23 cellular contexts compared by ENCODE assay signal in the genomic region with DNA sequence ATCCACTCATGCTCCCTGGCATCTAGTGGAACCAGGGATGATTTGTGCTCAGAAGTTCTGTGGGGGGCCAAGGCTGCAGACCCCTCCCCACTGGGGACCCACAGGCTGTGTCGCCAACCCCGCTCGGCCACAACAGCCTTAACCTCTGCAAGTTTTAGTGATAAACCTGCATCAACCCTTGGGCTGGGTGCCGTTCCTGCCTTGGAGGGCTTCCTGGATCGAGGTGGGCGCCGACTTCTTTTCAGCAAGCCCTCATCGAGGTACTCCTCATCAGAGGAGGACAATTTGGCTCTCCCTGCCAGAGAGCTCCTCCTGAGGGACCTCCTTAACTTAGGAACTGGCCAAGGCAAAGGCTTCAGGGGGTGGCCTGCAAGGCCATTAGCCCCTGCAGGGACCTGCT. TPM values are rescaled to one million over a fixed set of nuclear protein-coding genes. Genes with fewer than 3 reads are reported as not detected.
DNase-seq lines count a peak whose midpoint lies in the region; ATAC-seq, FAIRE-seq and TF ChIP-seq lines count a peak whose summit lies in the region.
"Had no signal": no experiment of that assay in that cellular context is flagged by ENCODE, and none has a peak within 500 bp of the region (broad histone marks: within the 10 kb centered on the region; RNA-seq: fewer than 3 reads in every experiment).

No MANE protein-coding gene starts in this region.

- H3K4me2 ChIP-seq in H1 (ENCODE audit: insufficient read depth in 1 of 2, low read depth in 2 of 2, low read length in 2 of 2) = peak overlapping the region in 1 of 2 experiments; percentile 65; a peak in 1 of 4 replicates
- H3K4me2 ChIP-seq in neural progenitor cell = no peak overlapping the region

- H2BK20ac ChIP-seq in H1 (ENCODE audit: low read length) = no peak overlapping the region

- H4K5ac ChIP-seq in H1 (ENCODE audit: insufficient read length, low read depth, low read length) = no peak overlapping the region

- no peak overlapping the region for H2AK5ac ChIP-seq in H1 (ENCODE audit: low read depth, low read length)

- WGBS in H1 (ENCODE audit: extremely low coverage in 1 of 2, insufficient coverage in 1 of 2, insufficient read length in 1 of 2, insufficient replicate concordance in 2 of 2, low coverage in 1 of 2, low lambda C conversion rate in 2 of 2, missing lambda C conversion rate in 1 of 2), 2 experiments = 83% methylated on average over 4 of the region's 8 CpGs; no CpG with 5 or more reads in 1 of the 2 experiments
- 93% methylated on average over 8 of the region's 8 CpGs for WGBS in liver

- no peak overlapping the region for H4K91ac ChIP-seq in H1 (replicated peaks; ENCODE audit: insufficient read length, low read length)

- no peak overlapping the region for H3K23ac ChIP-seq in H1 (ENCODE audit: insufficient read length)

- H3K4ac ChIP-seq in H1 (replicated peaks; ENCODE audit: insufficient read length, low read depth, low read length) = no peak overlapping the region

- H3K36me3 Mint-ChIP-seq in neural progenitor cell = no peaks in the 10 kb centered on the region
- H3K36me3 Mint-ChIP-seq: CD8-positive, alpha-beta memory T cell had no signal

- TF ChIP-seq CTCF in LNCaP clone FGC (IDR thresholded peaks at IDR 0.05; ENCODE audit: control insufficient read depth, extremely low read depth, insufficient read depth) = no peak
- TF ChIP-seq CTCF in H1 (IDR thresholded peaks at IDR 0.05; ENCODE audit: control extremely low read depth in 1 of 3, insufficient read depth in 1 of 3, low read depth in 1 of 3, low read length in 3 of 3) = no peak
- TF ChIP-seq CTCF in liver (IDR thresholded peaks at IDR 0.05; ENCODE audit: low read depth, low read length, missing input control) = no peak
- TF ChIP-seq CTCF in neural progenitor cell (IDR thresholded peaks at IDR 0.05) = no peak
- no peak for TF ChIP-seq CTCF in breast epithelium (IDR thresholded peaks at IDR 0.05)
- no peak for TF ChIP-seq CTCF in GM10248 (IDR thresholded peaks at IDR 0.05; ENCODE audit: control extremely low read depth, extremely low read depth, low read depth, missing control alignments)

- no peaks in the 10 kb centered on the region; a peak in 1 of 4 replicates for H3K9me3 ChIP-seq in H1 (ENCODE audit: insufficient read depth in 2 of 2, low read depth in 1 of 2, low read length in 1 of 2)
- no peaks in the 10 kb centered on the region for H3K9me3 ChIP-seq in liver (ENCODE audit: control insufficient read depth in 4 of 4, low read length in 3 of 4)
- no peaks in the 10 kb centered on the region for H3K9me3 ChIP-seq in neural progenitor cell (ENCODE audit: low read depth)
- no peaks in the 10 kb centered on the region for H3K9me3 ChIP-seq in breast epithelium

- H4K20me1 ChIP-seq in H1 (replicated peaks in 1 of 2; ENCODE audit: control insufficient read depth in 1 of 2, insufficient read depth in 2 of 2, low read length in 2 of 2) (no peaks in the 10 kb centered on the region), neural progenitor cell (ENCODE audit: low read depth) (no peaks in the 10 kb centered on the region)

- no peak overlapping the region for H3K9ac ChIP-seq in H1 (replicated peaks in 1 of 4; ENCODE audit: extremely low read depth in 1 of 4, low read depth in 3 of 4, low read length in 3 of 4)
- H3K9ac ChIP-seq in liver (ENCODE audit: low read depth in 1 of 2, low read length in 2 of 2) = no peak overlapping the region
- no peak overlapping the region for H3K9ac ChIP-seq in neural progenitor cell

- FAIRE-seq in H1 (lab: Jason Lieb, UNC) = no peak

- no peak overlapping the region for H3K14ac ChIP-seq in H1 (ENCODE audit: insufficient read length)

- H4K8ac ChIP-seq in H1 (ENCODE audit: extremely low read depth, insufficient read depth, low read length) = no peak overlapping the region

- H3F3A ChIP-seq in neural progenitor cell (ENCODE audit: low read depth) = peaks cover 20% of the 10 kb centered on the region

- H3K27ac ChIP-seq in H1 (ENCODE audit: low read depth, low read length) (no peak overlapping the region), liver (ENCODE audit: low read depth in 1 of 2, low read length in 2 of 2) (no peak overlapping the region), neural progenitor cell (no peak overlapping the region), breast epithelium (no peak overlapping the region)
- H3K27ac ChIP-seq: HL-60 had no signal

- H3K56ac ChIP-seq in H1 (replicated peaks; ENCODE audit: insufficient read length, low read depth, low read length) = no peak overlapping the region

- H2BK5ac ChIP-seq in H1 (ENCODE audit: low read depth, low read length) = no peak overlapping the region

- POLR2A ChIA-PET in H1 (lab: Charles Lee; ENCODE audit: partially characterized antibody) = no interaction called here
- POLR2A ChIA-PET in GM10248 (lab: Yijun Ruan, JAX) = no interaction called here

- H3K36me3 ChIP-seq in H1 (ENCODE audit: control insufficient read depth in 2 of 4, insufficient read depth in 4 of 4, low read length in 3 of 4) (no peaks in the 10 kb centered on the region), liver (ENCODE audit: control insufficient read depth in 4 of 4, insufficient read depth in 3 of 4, low read depth in 1 of 4, low read length in 3 of 4) (no peaks in the 10 kb centered on the region), neural progenitor cell (no peaks in the 10 kb centered on the region), breast epithelium (no peaks in the 10 kb centered on the region)

- TF ChIP-seq POLR2A in H1 (IDR thresholded peaks at IDR 0.05; ENCODE audit: control extremely low read depth in 1 of 2, low read depth in 2 of 2, low read length in 2 of 2) (no peak), breast epithelium (IDR thresholded peaks at IDR 0.05) (no peak)

- H3K27me3 ChIP-seq in H1 (replicated peaks in 1 of 4; ENCODE audit: control insufficient read depth in 3 of 4, extremely low read depth in 1 of 4, insufficient read depth in 3 of 4, low read length in 3 of 4) (peaks cover 20 to 51% (median 44%) of the 10 kb centered on the region in 4 experiments), liver (ENCODE audit: control insufficient read depth in 4 of 4, insufficient read depth in 4 of 4, low read length in 3 of 4) (no peaks in the 10 kb centered on the region), neural progenitor cell (peaks cover 97% of the 10 kb centered on the region), breast epithelium (no peaks in the 10 kb centered on the region)

- no peak overlapping the region for H3K18ac ChIP-seq in H1 (ENCODE audit: extremely low read depth, low read length)

- peak overlapping the region; percentile 54; the same call in 1 of the 2 replicates for H2BK15ac ChIP-seq in H1 (ENCODE audit: low read length)

- DNase-seq in LNCaP clone FGC (ENCODE audit: low read depth) (no peak), H1 (ENCODE audit: low read depth in 1 of 2, low spot score in 2 of 2) (no peak), neural progenitor cell (ENCODE audit: low spot score) (no peak), breast epithelium (ENCODE audit: low spot score in 2 of 2) (no peak), iPS-NIHi11 (ENCODE audit: low spot score) (no peak), GM10248 (ENCODE audit: extremely low spot score) (no peak)
- DNase-seq: CD8-positive, alpha-beta memory T cell; GDM1; HCEC 1CT; KBM-7; NCI-H1105; NCI-H1694; NCI-H446 treated with DMSO at 0.1 percent for 48 hours; NCI-H526 treated with DMSO at 0.1 percent for 48 hours; OCI-M1; Right ventricle myocardium superior had no signal

- H3K9me3 Mint-ChIP-seq in neural progenitor cell = peaks cover 6% of the 10 kb centered on the region
- H3K9me3 Mint-ChIP-seq: CD8-positive, alpha-beta memory T cell had no signal

- no peak overlapping the region for H2BK120ac ChIP-seq in H1 (replicated peaks; ENCODE audit: low read depth, low read length)

- no peak overlapping the region for H3K27ac Mint-ChIP-seq in neural progenitor cell
- H3K27ac Mint-ChIP-seq: CD8-positive, alpha-beta memory T cell had no signal

- H3K79me2 ChIP-seq in H1 (ENCODE audit: control insufficient read depth in 1 of 2, insufficient read depth in 2 of 2, low read length in 2 of 2) = no peaks in the 10 kb centered on the region
- H3K79me2 ChIP-seq in neural progenitor cell (ENCODE audit: low read depth) = no peaks in the 10 kb centered on the region

- H3K23me2 ChIP-seq in H1 (ENCODE audit: low read depth, low read length) = peaks cover 16% of the 10 kb centered on the region; the same call in 1 of the 2 replicates

- ATAC-seq in GM21447 (IDR thresholded peaks at IDR 0.05; ENCODE audit: unreplicated experiment) = no peak

- no peaks in the 10 kb centered on the region for H3K4me1 Mint-ChIP-seq in neural progenitor cell

- H3K4me3 ChIP-seq in LNCaP clone FGC (ENCODE audit: low read depth, low read length) = 0 out of 2 replicates have a peak overlapping the region, but pooled peaks have one; percentile 76
- H3K4me3 ChIP-seq in H1 (ENCODE audit: extremely low read depth in 1 of 4, insufficient read depth in 2 of 4, low read depth in 3 of 4, low read length in 4 of 4) = peak overlapping the region in 1 of 4 experiments; percentile 75; a peak in 1 of 8 replicates
- peak overlapping the region in 2 of 3 donors; percentile 76 to 86 for H3K4me3 ChIP-seq in liver (ENCODE audit: low read depth in 1 of 3, low read length in 3 of 3)
- H3K4me3 ChIP-seq in neural progenitor cell = no peak overlapping the region
- H3K4me3 ChIP-seq in breast epithelium = no peak overlapping the region

- no peak for TF ChIP-seq EP300 in H1 (IDR thresholded peaks at IDR 0.05; ENCODE audit: borderline replicate concordance in 1 of 2, low read depth in 2 of 2, low read length in 2 of 2)

- H2AFZ ChIP-seq in H1 (ENCODE audit: low read length) (no peak overlapping the region), neural progenitor cell (replicated peaks) (no peak overlapping the region)

- CTCF ChIA-PET in H1 (lab: Charles Lee; ENCODE audit: partially characterized antibody) = interaction anchor here (1.0 to 2.6 kb wide), 7 partner anchors 9 to 466 kb away, joined by 3 to 13 read pairs (median 4); no protein-coding TSS in a partner anchor
- CTCF ChIA-PET in GM10248 (lab: Yijun Ruan, JAX) = interaction anchor here (0.8 to 2.1 kb wide), 6 partner anchors 8 to 147 kb away, joined by 3 to 6 read pairs (median 3); no protein-coding TSS in a partner anchor

- peaks cover 30% of the 10 kb centered on the region for H3K27me3 Mint-ChIP-seq in neural progenitor cell (ENCODE audit: insufficient read depth, low read depth)

- no peaks in the 10 kb centered on the region for H3K79me1 ChIP-seq in H1 (ENCODE audit: low read depth, low read length)

- H3K4me1 ChIP-seq in H1 (replicated peaks in 1 of 4; ENCODE audit: control insufficient read depth in 3 of 4, insufficient read depth in 4 of 4, low read length in 3 of 4) = peaks cover 0 to 2% (median 2%) of the 10 kb centered on the region in 4 experiments; a peak in 5 of 7 replicates
- H3K4me1 ChIP-seq in liver (ENCODE audit: control insufficient read depth in 4 of 4, insufficient read depth in 4 of 4, low read length in 3 of 4) = peaks cover 9 to 46% (median 30%) of the 10 kb centered on the region in 4 donors
- H3K4me1 ChIP-seq in neural progenitor cell = peaks cover 5% of the 10 kb centered on the region
- no peaks in the 10 kb centered on the region for H3K4me1 ChIP-seq in breast epithelium

- H2BK12ac ChIP-seq in H1 (ENCODE audit: low read depth, low read length) = no peak overlapping the region

- peak overlapping the region; percentile 73 for H3K4me3 Mint-ChIP-seq in neural progenitor cell

- intact Hi-C loops in breast epithelium (cut with DNase I; ENCODE audit: low total_unique reads) = no loop called here

- TF ChIP-seq RAD21 in H1 (IDR thresholded peaks at IDR 0.05 in 1 of 2, conservative IDR thresholded peaks at IDR 0.05 in 1 of 2; ENCODE audit: low read depth in 2 of 2, low read length in 2 of 2) (no peak), liver (IDR thresholded peaks at IDR 0.05) (no peak)

RNA-seq across cellular contexts. Expression of a gene that starts 1.9 kb away (rescaled TPM):
- total RNA-seq in H1 (2021; fragmentation: NEBNext Ultra II Directional; extraction: Animal tissue kit (Norgen Biotek cat#: 25700)) = 0.65 and 1.1 TPM in 2 replicates
- polyA plus RNA-seq in H1 (2011; rRNA removed) = 0.15 and 0.31 TPM in 2 replicates
- 0.34 TPM for polyA plus RNA-seq in H1 (2011; cell fraction: cytosol; rRNA removed)
- 0.46 TPM for polyA plus RNA-seq in H1 (2011; cell fraction: nucleus; rRNA removed)
- polyA plus RNA-seq in H1 (2012, experiment 1 of 2) = 0.14 to 0.57 TPM (median 0.41 TPM) in 4 replicates
- polyA plus RNA-seq in H1 (2012, experiment 2 of 2) = 0.13 TPM
- 0.24 TPM for polyA plus RNA-seq in H1 (2013, experiment 1 of 2)
- 0.26 TPM for polyA plus RNA-seq in H1 (2013, experiment 2 of 2)
- polyA minus RNA-seq in H1 (2011; rRNA and poly(A)+ RNA removed) = 0.41 and 0.63 TPM in 2 replicates
- polyA minus RNA-seq in H1 (2011; cell fraction: cytosol; rRNA and poly(A)+ RNA removed) = 1.5 TPM
- polyA minus RNA-seq in H1 (2011; cell fraction: nucleus; rRNA and poly(A)+ RNA removed) = 1.9 TPM
- 10 to 100 TPM; 10.0 to 30.5 TPM for total RNA-seq in liver
- polyA plus RNA-seq in liver = 10 to 100 TPM in 1 of 2 donors, 1 to 10 TPM in 1; 2.5 to 10.2 TPM
- total RNA-seq in neural progenitor cell (ENCODE audit: low replicate concordance) = 0.06 and 0.11 TPM in 2 replicates
- 1 to 10 TPM in 2 of 3 donors, not detected in 1; 2.9 to 5.3 TPM for total RNA-seq in breast epithelium
- total RNA-seq: A172; CD8-positive, alpha-beta memory T cell; Daoy; Right ventricle myocardium superior; SK-MEL-5 had no signal
- polyA plus RNA-seq: AG04450; CD8-positive, alpha-beta memory T cell had no signal

RNA-seq across cellular contexts. Expression of a gene that starts 53.5 kb away (rescaled TPM):
- 105 and 110 TPM in 2 replicates for total RNA-seq in H1 (2021; fragmentation: NEBNext Ultra II Directional; extraction: Animal tissue kit (Norgen Biotek cat#: 25700))
- polyA plus RNA-seq in H1 (2011; rRNA removed) = 21.0 and 32.2 TPM in 2 replicates
- polyA plus RNA-seq in H1 (2011; cell fraction: cytosol; rRNA removed) = 39.8 TPM
- 18.1 TPM for polyA plus RNA-seq in H1 (2011; cell fraction: nucleus; rRNA removed)
- polyA plus RNA-seq in H1 (2012, experiment 1 of 2) = 37.4 to 86.3 TPM (median 45.0 TPM) in 4 replicates
- 3.4 TPM for polyA plus RNA-seq in H1 (2012, experiment 2 of 2)
- polyA plus RNA-seq in H1 (2013, experiment 1 of 2) = 105 TPM
- polyA plus RNA-seq in H1 (2013, experiment 2 of 2) = 121 TPM
- polyA minus RNA-seq in H1 (2011; rRNA and poly(A)+ RNA removed) = 92.8 and 155 TPM in 2 replicates
- polyA minus RNA-seq in H1 (2011; cell fraction: cytosol; rRNA and poly(A)+ RNA removed) = 40.9 TPM
- 68.8 TPM for polyA minus RNA-seq in H1 (2011; cell fraction: nucleus; rRNA and poly(A)+ RNA removed)
- total RNA-seq in liver = 10 to 100 TPM; 28.5 to 37.4 TPM
- polyA plus RNA-seq in liver = 10 to 100 TPM; 17.2 to 21.6 TPM
- 124 and 183 TPM in 2 replicates for total RNA-seq in neural progenitor cell (ENCODE audit: low replicate concordance)
- 100 to 1,000 TPM in 2 of 3 donors, 10 to 100 TPM in 1; 78.6 to 362 (median 329) TPM for total RNA-seq in breast epithelium

Comparison
In these comparisons a context has a peak if more than half of its experiments do, and no peak if none do; other contexts are left out.
1. H3K4me3 ChIP-seq: peak in LNCaP clone FGC (single experiment) and liver (2 of 3); none in neural progenitor cell (single experiment) and breast epithelium (0 of 3).